1 cellular context compared by ENCODE assay signal in the genomic region with DNA sequence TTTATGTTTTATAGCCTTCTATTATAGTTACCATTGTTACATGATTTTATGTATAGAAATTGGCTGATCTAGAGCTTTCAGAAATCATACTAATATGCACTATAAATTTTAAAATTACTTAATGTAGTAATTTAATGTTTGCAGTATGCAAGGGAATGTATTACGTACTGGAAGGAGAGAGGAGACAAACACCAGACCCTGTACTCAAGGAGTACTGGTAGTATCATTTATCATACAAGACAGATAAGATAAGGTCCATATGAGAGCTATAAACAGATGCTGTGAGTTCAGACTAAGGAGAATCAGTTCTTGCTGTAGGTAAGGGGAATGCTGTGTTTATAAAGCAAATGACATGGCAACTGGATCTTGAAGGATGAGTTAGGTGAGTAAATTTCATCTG.
TF ChIP-seq lines count a peak whose summit lies in the region.

No MANE protein-coding gene starts in this region.

TF ChIP-seq in SK-N-SH, 30 proteins besides CTCF, POLR2A, EP300 and RAD21 (continued from another document):
- TF ChIP-seq, protein P1, sequence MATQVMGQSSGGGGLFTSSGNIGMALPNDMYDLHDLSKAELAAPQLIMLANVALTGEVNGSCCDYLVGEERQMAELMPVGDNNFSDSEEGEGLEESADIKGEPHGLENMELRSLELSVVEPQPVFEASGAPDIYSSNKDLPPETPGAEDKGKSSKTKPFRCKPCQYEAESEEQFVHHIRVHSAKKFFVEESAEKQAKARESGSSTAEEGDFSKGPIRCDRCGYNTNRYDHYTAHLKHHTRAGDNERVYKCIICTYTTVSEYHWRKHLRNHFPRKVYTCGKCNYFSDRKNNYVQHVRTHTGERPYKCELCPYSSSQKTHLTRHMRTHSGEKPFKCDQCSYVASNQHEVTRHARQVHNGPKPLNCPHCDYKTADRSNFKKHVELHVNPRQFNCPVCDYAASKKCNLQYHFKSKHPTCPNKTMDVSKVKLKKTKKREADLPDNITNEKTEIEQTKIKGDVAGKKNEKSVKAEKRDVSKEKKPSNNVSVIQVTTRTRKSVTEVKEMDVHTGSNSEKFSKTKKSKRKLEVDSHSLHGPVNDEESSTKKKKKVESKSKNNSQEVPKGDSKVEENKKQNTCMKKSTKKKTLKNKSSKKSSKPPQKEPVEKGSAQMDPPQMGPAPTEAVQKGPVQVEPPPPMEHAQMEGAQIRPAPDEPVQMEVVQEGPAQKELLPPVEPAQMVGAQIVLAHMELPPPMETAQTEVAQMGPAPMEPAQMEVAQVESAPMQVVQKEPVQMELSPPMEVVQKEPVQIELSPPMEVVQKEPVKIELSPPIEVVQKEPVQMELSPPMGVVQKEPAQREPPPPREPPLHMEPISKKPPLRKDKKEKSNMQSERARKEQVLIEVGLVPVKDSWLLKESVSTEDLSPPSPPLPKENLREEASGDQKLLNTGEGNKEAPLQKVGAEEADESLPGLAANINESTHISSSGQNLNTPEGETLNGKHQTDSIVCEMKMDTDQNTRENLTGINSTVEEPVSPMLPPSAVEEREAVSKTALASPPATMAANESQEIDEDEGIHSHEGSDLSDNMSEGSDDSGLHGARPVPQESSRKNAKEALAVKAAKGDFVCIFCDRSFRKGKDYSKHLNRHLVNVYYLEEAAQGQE (IDR thresholded peaks at IDR 0.05; ENCODE audit: low read depth, low read length) = no peak
